22 cellular contexts compared by ENCODE assay signal in genomic region chr20:6030453-6031080, GRCh38. TPM values are rescaled to one million over a fixed set of nuclear protein-coding genes. Genes with fewer than 3 reads are reported as not detected.
DNase-seq lines count a peak whose midpoint lies in the region; ATAC-seq lines count a peak whose summit lies in the region.
"Had no signal": no experiment of that assay in that cellular context is flagged by ENCODE, and none has a peak within 500 bp of the region (broad histone marks: within the 10 kb centered on the region; RNA-seq: fewer than 3 reads in every experiment).

No MANE protein-coding gene starts in this region.

- H3K9me3 ChIP-seq in right cardiac atrium (ENCODE audit: control insufficient read depth, low read length): no peaks in the 10 kb centered on the region
- H3K9me3 ChIP-seq in naive thymus-derived CD4-positive, alpha-beta T cell (ENCODE audit: control insufficient read depth in 2 of 3, low read length in 3 of 3): no peaks in the 10 kb centered on the region
- H3K9me3 ChIP-seq in effector memory CD4-positive, alpha-beta T cell (ENCODE audit: control insufficient read depth, low read length): no peaks in the 10 kb centered on the region

- intact Hi-C loops in activated CD4-positive, alpha-beta memory T cell treated with anti-CD3 and anti-CD28 coated beads for 36 hours (cut with micrococcal nuclease): no loop called here
- intact Hi-C loops in right cardiac atrium (cut with DNase I) (no loop called here), Right ventricle myocardium superior (cut with DNase I) (no loop called here)
- intact Hi-C loops in naive thymus-derived CD4-positive, alpha-beta T cell (cut with micrococcal nuclease): no loop called here

- H3K4me1 ChIP-seq in right cardiac atrium (ENCODE audit: control insufficient read depth, insufficient read depth, low read length): peaks cover 8% of the 10 kb centered on the region
- peaks cover 0 to 18% of the 10 kb centered on the region in 2 donors for H3K4me1 ChIP-seq in naive thymus-derived CD4-positive, alpha-beta T cell (ENCODE audit: control insufficient read depth in 2 of 2, insufficient read depth in 2 of 2, low read length in 2 of 2)
- H3K4me1 ChIP-seq in effector memory CD4-positive, alpha-beta T cell (ENCODE audit: control insufficient read depth, insufficient read depth, low read length, poor library complexity, severe bottlenecking): no peaks in the 10 kb centered on the region

- H3K4me3 ChIP-seq in right cardiac atrium (ENCODE audit: low read length): no peak overlapping the region
- H3K4me3 ChIP-seq in naive thymus-derived CD4-positive, alpha-beta T cell (ENCODE audit: low read length): no peak overlapping the region
- no peak overlapping the region for H3K4me3 ChIP-seq in effector memory CD4-positive, alpha-beta T cell (ENCODE audit: insufficient read depth, low read depth, low read length, poor library complexity, severe bottlenecking)
- H3K4me3 ChIP-seq: BLaER1 treated with 17β-estradiol and CSF1 and Interleukin-3, amounts not matched to agents 10 nM and 100 nM had no signal

- peak overlapping the region; percentile 24 for H3K27ac Mint-ChIP-seq in activated CD4-positive, alpha-beta memory T cell treated with anti-CD3 and anti-CD28 coated beads, Interleukin-2, amount 10 ng/mL, durations not matched to agents 7 days and 5 days
- H3K27ac Mint-ChIP-seq in activated CD4-positive, alpha-beta memory T cell treated with anti-CD3 and anti-CD28 coated beads for 36 hours: no peak overlapping the region
- peak overlapping the region in 8 of 9 donors; percentile 7 to 88 (median 52) for H3K27ac Mint-ChIP-seq in naive thymus-derived CD4-positive, alpha-beta T cell

- H3K9me3 Mint-ChIP-seq in activated CD4-positive, alpha-beta memory T cell treated with anti-CD3 and anti-CD28 coated beads, Interleukin-2, amount 10 ng/mL, durations not matched to agents 7 days and 5 days: no peaks in the 10 kb centered on the region
- no peaks in the 10 kb centered on the region for H3K9me3 Mint-ChIP-seq in activated CD4-positive, alpha-beta memory T cell treated with anti-CD3 and anti-CD28 coated beads for 36 hours
- H3K9me3 Mint-ChIP-seq in naive thymus-derived CD4-positive, alpha-beta T cell: peaks cover 0 to 2% (median 0%) of the 10 kb centered on the region in 11 donors
- H3K9me3 Mint-ChIP-seq: IgD-negative memory B cell had no signal

- H3K27me3 Mint-ChIP-seq in activated CD4-positive, alpha-beta memory T cell treated with anti-CD3 and anti-CD28 coated beads, Interleukin-2, amount 10 ng/mL, durations not matched to agents 7 days and 5 days: no peaks in the 10 kb centered on the region
- no peaks in the 10 kb centered on the region for H3K27me3 Mint-ChIP-seq in activated CD4-positive, alpha-beta memory T cell treated with anti-CD3 and anti-CD28 coated beads for 36 hours
- no peaks in the 10 kb centered on the region for H3K27me3 Mint-ChIP-seq in naive thymus-derived CD4-positive, alpha-beta T cell
- H3K27me3 Mint-ChIP-seq: IgD-negative memory B cell had no signal

- ATAC-seq in right cardiac atrium: no peak
- ATAC-seq in Right ventricle myocardium superior (ENCODE audit: poor library complexity): no peak
- ATAC-seq in naive thymus-derived CD4-positive, alpha-beta T cell: peak; percentile 76
- ATAC-seq in HG03457 (IDR thresholded peaks at IDR 0.05; ENCODE audit: unreplicated experiment): no peak

- POLR2A ChIA-PET in activated CD4-positive, alpha-beta memory T cell treated with anti-CD3 and anti-CD28 coated beads, Interleukin-2, amount 10 ng/mL, durations not matched to agents 7 days and 5 days (lab: Charles Lee): no interaction called here
- POLR2A ChIA-PET in activated CD4-positive, alpha-beta memory T cell treated with anti-CD3 and anti-CD28 coated beads for 36 hours (lab: Charles Lee): interaction anchor here (0.6 kb wide), 2 partner anchors 477 to 499 kb away, joined by 5 to 6 read pairs; no protein-coding TSS in a partner anchor
- POLR2A ChIA-PET in naive thymus-derived CD4-positive, alpha-beta T cell (lab: Charles Lee): interaction anchor here (0.6 to 0.7 kb wide), 3 partner anchors 12 to 421 kb away, joined by 3 to 4 read pairs (median 4); no protein-coding TSS in a partner anchor

- CTCF ChIA-PET in activated CD4-positive, alpha-beta memory T cell treated with anti-CD3 and anti-CD28 coated beads, Interleukin-2, amount 10 ng/mL, durations not matched to agents 7 days and 5 days (lab: Charles Lee): no interaction called here
- CTCF ChIA-PET in activated CD4-positive, alpha-beta memory T cell treated with anti-CD3 and anti-CD28 coated beads for 36 hours (lab: Charles Lee): no interaction called here
- CTCF ChIA-PET in naive thymus-derived CD4-positive, alpha-beta T cell (lab: Charles Lee): interaction anchor here (0.6 kb wide), 2 partner anchors 41 to 498 kb away, joined by 3 to 4 read pairs; no protein-coding TSS in a partner anchor

- H3K4me1 Mint-ChIP-seq in activated CD4-positive, alpha-beta memory T cell treated with anti-CD3 and anti-CD28 coated beads, Interleukin-2, amount 10 ng/mL, durations not matched to agents 7 days and 5 days: peaks cover 24% of the 10 kb centered on the region
- peaks cover 14% of the 10 kb centered on the region for H3K4me1 Mint-ChIP-seq in activated CD4-positive, alpha-beta memory T cell treated with anti-CD3 and anti-CD28 coated beads for 36 hours (ENCODE audit: low read depth)
- peaks cover 23 to 61% (median 47%) of the 10 kb centered on the region in 7 donors for H3K4me1 Mint-ChIP-seq in naive thymus-derived CD4-positive, alpha-beta T cell

- DNase-seq in activated CD4-positive, alpha-beta memory T cell treated with anti-CD3 and anti-CD28 coated beads, Interleukin-2, amount 10 ng/mL, durations not matched to agents 7 days and 5 days: no peak
- no peak for DNase-seq in activated CD4-positive, alpha-beta memory T cell treated with anti-CD3 and anti-CD28 coated beads for 36 hours
- DNase-seq in right cardiac atrium: no peak
- DNase-seq in Right ventricle myocardium superior: no peak
- peak in 6 of 9 donors; percentile 43 to 75 (median 56) for DNase-seq in naive thymus-derived CD4-positive, alpha-beta T cell
- DNase-seq in effector memory CD4-positive, alpha-beta T cell: no peak
- DNase-seq: 8988T, DMS53, GDM1, GOT3, HCEC 1CT, Karpas-422, NCI-H1694, NCI-H2081, NCI-H2171, NCI-H524 treated with DMSO at 0.1 percent for 48 hours, NCI-H82 had no signal

- H3K36me3 ChIP-seq in naive thymus-derived CD4-positive, alpha-beta T cell (ENCODE audit: control insufficient read depth in 2 of 3, insufficient read depth in 3 of 3, low read length in 3 of 3): peaks cover 0 to 13% (median 0%) of the 10 kb centered on the region in 3 experiments
- H3K36me3 ChIP-seq in effector memory CD4-positive, alpha-beta T cell (ENCODE audit: control insufficient read depth, insufficient read depth, low read length): peaks cover 27% of the 10 kb centered on the region

- H3K36me3 Mint-ChIP-seq in activated CD4-positive, alpha-beta memory T cell treated with anti-CD3 and anti-CD28 coated beads, Interleukin-2, amount 10 ng/mL, durations not matched to agents 7 days and 5 days (ENCODE audit: low read depth): peaks cover 38% of the 10 kb centered on the region
- H3K36me3 Mint-ChIP-seq in activated CD4-positive, alpha-beta memory T cell treated with anti-CD3 and anti-CD28 coated beads for 36 hours: peaks cover 32% of the 10 kb centered on the region
- peaks cover 9 to 28% (median 23%) of the 10 kb centered on the region in 5 donors for H3K36me3 Mint-ChIP-seq in naive thymus-derived CD4-positive, alpha-beta T cell

- no peaks in the 10 kb centered on the region for H3K27me3 ChIP-seq in right cardiac atrium (ENCODE audit: control insufficient read depth, insufficient read depth)
- no peaks in the 10 kb centered on the region for H3K27me3 ChIP-seq in naive thymus-derived CD4-positive, alpha-beta T cell (ENCODE audit: control insufficient read depth in 2 of 2, insufficient read depth in 2 of 2, low read length in 2 of 2)
- no peaks in the 10 kb centered on the region for H3K27me3 ChIP-seq in effector memory CD4-positive, alpha-beta T cell (replicated peaks; ENCODE audit: control insufficient read depth, insufficient read depth, low read length, poor library complexity, severe bottlenecking)
- H3K27me3 ChIP-seq: BLaER1 treated with 17β-estradiol and CSF1 and Interleukin-3, amounts not matched to agents 10 nM and 100 nM had no signal

- H3K27ac ChIP-seq in right cardiac atrium (ENCODE audit: low read length): peak overlapping the region; percentile 58
- peak overlapping the region; percentile 6 for H3K27ac ChIP-seq in naive thymus-derived CD4-positive, alpha-beta T cell (ENCODE audit: low read depth, low read length)
- H3K27ac ChIP-seq in effector memory CD4-positive, alpha-beta T cell (ENCODE audit: insufficient read depth, low read length, poor library complexity, severe bottlenecking): no peak overlapping the region
- H3K27ac ChIP-seq: BLaER1 treated with 17β-estradiol and CSF1 and Interleukin-3, amounts not matched to agents 10 nM and 100 nM had no signal

- no peak overlapping the region for H3K4me3 Mint-ChIP-seq in activated CD4-positive, alpha-beta memory T cell treated with anti-CD3 and anti-CD28 coated beads, Interleukin-2, amount 10 ng/mL, durations not matched to agents 7 days and 5 days
- H3K4me3 Mint-ChIP-seq in activated CD4-positive, alpha-beta memory T cell treated with anti-CD3 and anti-CD28 coated beads for 36 hours: no peak overlapping the region
- peak overlapping the region in 9 of 10 donors; percentile 0 to 75 (median 66) for H3K4me3 Mint-ChIP-seq in naive thymus-derived CD4-positive, alpha-beta T cell
- H3K4me3 Mint-ChIP-seq: IgD-negative memory B cell had no signal

- WGBS in right cardiac atrium: 70% methylated on average over 6 of the region's 6 CpGs

RNA-seq across cellular contexts. Expression of gene LRRN4, which starts 23.3 kb away (rescaled TPM):
- not detected for total RNA-seq in activated CD4-positive, alpha-beta memory T cell treated with anti-CD3 and anti-CD28 coated beads, Interleukin-2, amount 10 ng/mL, durations not matched to agents 7 days and 5 days
- not detected for total RNA-seq in activated CD4-positive, alpha-beta memory T cell treated with anti-CD3 and anti-CD28 coated beads for 36 hours
- total RNA-seq in right cardiac atrium (under 1 TPM; 0.11 to 0.77 (median 0.39) TPM), Right ventricle myocardium superior (not detected)
- polyA plus RNA-seq in right cardiac atrium: 0.05 TPM
- total RNA-seq in naive thymus-derived CD4-positive, alpha-beta T cell: not detected
- polyA plus RNA-seq in naive thymus-derived CD4-positive, alpha-beta T cell: not detected
- total RNA-seq: OCI-LY7, SK-MEL-5 had no signal
- polyA plus RNA-seq: IgD-negative memory B cell had no signal

RNA-seq across cellular contexts. Expression of gene CRLS1, which starts 24.6 kb away (rescaled TPM):
- total RNA-seq in activated CD4-positive, alpha-beta memory T cell treated with anti-CD3 and anti-CD28 coated beads, Interleukin-2, amount 10 ng/mL, durations not matched to agents 7 days and 5 days: 10 to 100 TPM; 25.3 to 27.8 TPM
- total RNA-seq in activated CD4-positive, alpha-beta memory T cell treated with anti-CD3 and anti-CD28 coated beads for 36 hours: 10 to 100 TPM; 36.5 to 38.4 TPM
- total RNA-seq in right cardiac atrium (10 to 100 TPM; 75.2 to 99.0 (median 80.7) TPM), Right ventricle myocardium superior (93.5 TPM)
- 115 TPM for polyA plus RNA-seq in right cardiac atrium
- total RNA-seq in naive thymus-derived CD4-positive, alpha-beta T cell: 10 to 100 TPM; 19.7 to 41.3 (median 20.8) TPM
- 10 to 100 TPM; 37.9 to 49.6 TPM for polyA plus RNA-seq in naive thymus-derived CD4-positive, alpha-beta T cell

Comparison
In these comparisons a context has a peak if more than half of its experiments do, and no peak if none do; other contexts are left out.
1. DNase-seq: peak in naive thymus-derived CD4-positive, alpha-beta T cell (6 of 9); none in activated CD4-positive, alpha-beta memory T cell treated with anti-CD3 and anti-CD28 coated beads, Interleukin-2, amount 10 ng/mL, durations not matched to agents 7 days and 5 days (single experiment), activated CD4-positive, alpha-beta memory T cell treated with anti-CD3 and anti-CD28 coated beads for 36 hours (single experiment), right cardiac atrium (0 of 3), Right ventricle myocardium superior (single experiment) and effector memory CD4-positive, alpha-beta T cell (0 of 3).
2. H3K4me3 Mint-ChIP-seq: peak in naive thymus-derived CD4-positive, alpha-beta T cell (9 of 10); none in activated CD4-positive, alpha-beta memory T cell treated with anti-CD3 and anti-CD28 coated beads, Interleukin-2, amount 10 ng/mL, durations not matched to agents 7 days and 5 days (single experiment) and activated CD4-positive, alpha-beta memory T cell treated with anti-CD3 and anti-CD28 coated beads for 36 hours (single experiment).